ENCODE assay signal across 12 cellular contexts in genomic region chr19:29662278-29662603, GRCh38. TPM values are rescaled to one million over a fixed set of nuclear protein-coding genes. Genes with fewer than 3 reads are reported as not detected.
DNase-seq lines count a peak whose midpoint lies in the region; ATAC-seq and TF ChIP-seq lines count a peak whose summit lies in the region.
"Had no signal": no experiment of that assay in that cellular context is flagged by ENCODE, and none has a peak within 500 bp of the region (broad histone marks: within the 10 kb centered on the region; RNA-seq: fewer than 3 reads in every experiment).

No MANE protein-coding gene starts in this region.

- no peaks in the 10 kb centered on the region for H3K9me3 Mint-ChIP-seq in neural progenitor cell
- H3K9me3 Mint-ChIP-seq in Calu3 (ENCODE audit: low read depth, unreplicated experiment) = no peaks in the 10 kb centered on the region
- H3K9me3 Mint-ChIP-seq: activated T-cell treated with anti-CD3 and anti-CD28 coated beads, Interleukin-2, amount 50 U/mL, for 4 hours; naive B cell had no signal

- H3K4me3 ChIP-seq in fibroblast of lung (replicated peaks in 1 of 4; ENCODE audit: control extremely low read depth in 1 of 4, insufficient read depth in 1 of 4, low read depth in 3 of 4, low read length in 4 of 4) = peak overlapping the region; percentile 33 to 55 (median 40)
- no peak overlapping the region for H3K4me3 ChIP-seq in neural progenitor cell
- H3K4me3 ChIP-seq in aorta (ENCODE audit: low read length in 2 of 2) = no peak overlapping the region
- H3K4me3 ChIP-seq: SK-N-MC had no signal

- H3K9ac ChIP-seq in fibroblast of lung (ENCODE audit: insufficient read depth, low read length) (peak overlapping the region; percentile 45), neural progenitor cell (no peak overlapping the region)

- intact Hi-C loops in Right ventricle myocardium inferior (cut with DNase I) = loop anchor here (10.0 kb wide), 1 partner anchor 447 kb away; the partner anchor contains the start of gene UQCRFS1
- intact Hi-C loops in cardiac septum (cut with DNase I) = loop anchor here (2.0 kb wide), 1 partner anchor 17 kb away; no protein-coding TSS in a partner anchor
- intact Hi-C loops in aorta (cut with DNase I) = loop anchor here in 1 of 2 donors (2.0 to 5.0 kb wide), 2 partner anchors 55 kb away; partner anchors contain the start of genes C19orf12 and POP4
- intact Hi-C loops in Calu3 (cut with micrococcal nuclease; ENCODE audit: unreplicated experiment) = no loop called here

- H3K4me3 Mint-ChIP-seq in neural progenitor cell (no peak overlapping the region), Calu3 (ENCODE audit: low read depth, unreplicated experiment) (no peak overlapping the region)

- BruUV-seq in Calu3 (replicated peaks; lab: Mats Ljungman, UMichigan) = no TSS peak

- CTCF ChIA-PET in Calu3 (lab: Charles Lee) = interaction anchor here (0.9 kb wide), 1 partner anchor 9 kb away, joined by 5 read pairs; no protein-coding TSS in a partner anchor

- 5 to 6% methylated on average over 1 of the region's 1 CpG for WGBS in aorta, 2 donors

- H3K9me3 ChIP-seq in fibroblast of lung (ENCODE audit: control insufficient read depth, insufficient read depth, low read depth, low read length) (no peaks in the 10 kb centered on the region), neural progenitor cell (ENCODE audit: low read depth) (no peaks in the 10 kb centered on the region), aorta (ENCODE audit: control insufficient read depth, low read length) (no peaks in the 10 kb centered on the region)

- H3K4me1 Mint-ChIP-seq in neural progenitor cell = peaks cover 36% of the 10 kb centered on the region
- no peaks in the 10 kb centered on the region for H3K4me1 Mint-ChIP-seq in Calu3 (ENCODE audit: low read depth, unreplicated experiment)

- H3K27ac ChIP-seq in fibroblast of lung (ENCODE audit: insufficient read depth, low read length) = peak overlapping the region; percentile 92
- H3K27ac ChIP-seq in neural progenitor cell = no peak overlapping the region
- H3K27ac ChIP-seq in aorta (ENCODE audit: low read depth in 1 of 2, low read length in 2 of 2) = peak overlapping the region; percentile 94 to 96
- H3K27ac ChIP-seq: SK-N-MC had no signal

- ATAC-seq in Right ventricle myocardium inferior (peak; percentile 0), aorta (ENCODE audit: low FRiP score) (no peak)
- ATAC-seq: activated T-cell treated with anti-CD3 and anti-CD28 coated beads, Interleukin-2, amount 50 U/mL, for 4 hours had no signal

- no peak for TF ChIP-seq CTCF in fibroblast of lung (conservative IDR thresholded peaks at IDR 0.05 in 1 of 2, IDR thresholded peaks at IDR 0.05 in 1 of 2; ENCODE audit: low read depth in 1 of 2, low read length in 2 of 2)
- no peak for TF ChIP-seq CTCF in neural progenitor cell (IDR thresholded peaks at IDR 0.05)
- no peak for TF ChIP-seq CTCF in Calu3 (IDR thresholded peaks at IDR 0.05; ENCODE audit: unreplicated experiment)

- DNase-seq in Right ventricle myocardium inferior (ENCODE audit: missing footprints) (no peak), cardiac septum (ENCODE audit: low spot score) (no peak), fibroblast of lung (ENCODE audit: low read depth in 2 of 2) (no peak), neural progenitor cell (ENCODE audit: low spot score) (no peak), aorta (no peak), NCI-H2196 (lab: John Stamatoyannopoulos, UW; ENCODE audit: unreplicated experiment) (no peak), Calu3 (no peak), NCI-H2107 treated with DMSO at 0.1 percent for 48 hours (lab: John Stamatoyannopoulos, UW; ENCODE audit: unreplicated experiment) (no peak)
- DNase-seq: activated T-cell treated with anti-CD3 and anti-CD28 coated beads, Interleukin-2, amount 50 U/mL, for 4 hours; naive B cell; NCI-H2081 had no signal

- H3K36me3 ChIP-seq in fibroblast of lung (ENCODE audit: control insufficient read depth, insufficient read depth, low read length) (no peaks in the 10 kb centered on the region), neural progenitor cell (no peaks in the 10 kb centered on the region), aorta (ENCODE audit: control insufficient read depth in 1 of 2, insufficient read depth in 2 of 2, low read length in 1 of 2) (no peaks in the 10 kb centered on the region)

- H3K4me1 ChIP-seq in fibroblast of lung (ENCODE audit: control insufficient read depth, extremely low read depth, insufficient read depth, low read length) (peaks cover 16% of the 10 kb centered on the region), neural progenitor cell (peaks cover 8% of the 10 kb centered on the region), aorta (ENCODE audit: control insufficient read depth in 1 of 2, insufficient read depth in 2 of 2, low read length in 2 of 2) (peaks cover 0 to 2% of the 10 kb centered on the region in 2 donors)

- peaks cover 21% of the 10 kb centered on the region for H3K27me3 Mint-ChIP-seq in neural progenitor cell (ENCODE audit: insufficient read depth, low read depth)
- H3K27me3 Mint-ChIP-seq in Calu3 (ENCODE audit: unreplicated experiment) = no peaks in the 10 kb centered on the region

- no peaks in the 10 kb centered on the region for H4K20me1 ChIP-seq in fibroblast of lung (ENCODE audit: control insufficient read depth, extremely low read depth, insufficient read depth, low read length)
- H4K20me1 ChIP-seq in neural progenitor cell (ENCODE audit: low read depth) = peaks cover 8% of the 10 kb centered on the region

- peaks cover 8% of the 10 kb centered on the region for H3K79me2 ChIP-seq in fibroblast of lung (ENCODE audit: control insufficient read depth, insufficient read depth, low read length)
- H3K79me2 ChIP-seq in neural progenitor cell (ENCODE audit: low read depth) = no peaks in the 10 kb centered on the region

- H3K4me2 ChIP-seq in fibroblast of lung (ENCODE audit: extremely low read depth, insufficient read depth, low read length) (peak overlapping the region; percentile 92), neural progenitor cell (no peak overlapping the region)

- H3K27me3 ChIP-seq in fibroblast of lung (ENCODE audit: control insufficient read depth, insufficient read depth, low read length) (no peaks in the 10 kb centered on the region), neural progenitor cell (peaks cover 52% of the 10 kb centered on the region), aorta (ENCODE audit: control insufficient read depth in 1 of 2, insufficient read depth in 2 of 2, low read length in 1 of 2) (no peaks in the 10 kb centered on the region)

- peaks cover 15% of the 10 kb centered on the region for H3F3A ChIP-seq in neural progenitor cell (ENCODE audit: low read depth)

- peak overlapping the region; percentile 85 for H3K27ac Mint-ChIP-seq in neural progenitor cell
- H3K27ac Mint-ChIP-seq in Calu3 (ENCODE audit: unreplicated experiment) = no peak overlapping the region
- H3K27ac Mint-ChIP-seq: naive B cell had no signal

- peak overlapping the region; percentile 60 for H2AFZ ChIP-seq in fibroblast of lung (ENCODE audit: low read length)
- H2AFZ ChIP-seq in neural progenitor cell (replicated peaks) = no peak overlapping the region

- no peaks in the 10 kb centered on the region for H3K36me3 Mint-ChIP-seq in neural progenitor cell
- peaks cover 8% of the 10 kb centered on the region for H3K36me3 Mint-ChIP-seq in Calu3 (ENCODE audit: insufficient read depth, unreplicated experiment)
- H3K36me3 Mint-ChIP-seq: naive B cell had no signal

RNA-seq across cellular contexts. Expression of gene PLEKHF1, which starts 3.0 kb away (rescaled TPM):
- 43.6 TPM for total RNA-seq in Right ventricle myocardium inferior
- total RNA-seq in cardiac septum = 9.5 TPM
- total RNA-seq in fibroblast of lung = 50.1 and 72.5 TPM in 2 replicates
- polyA plus RNA-seq in fibroblast of lung = 5.2 and 7.7 TPM in 2 replicates
- 8.6 and 15.4 TPM in 2 replicates for polyA plus RNA-seq in fibroblast of lung (2012)
- 11.3 and 23.3 TPM in 2 replicates for polyA minus RNA-seq in fibroblast of lung (ENCODE audit: low replicate concordance)
- 1.2 and 1.4 TPM in 2 replicates for total RNA-seq in neural progenitor cell (ENCODE audit: low replicate concordance)
- total RNA-seq in aorta = 10 to 100 TPM; 10.8 to 17.5 TPM
- 10 to 100 TPM in 1 of 2 donors, 1 to 10 TPM in 1; 9.9 to 17.2 TPM for polyA plus RNA-seq in aorta
- 2.4 and 2.9 TPM in 2 replicates for total RNA-seq in Calu3 (2022)

RNA-seq across cellular contexts. Expression of gene C19orf12, which starts 52.8 kb away (rescaled TPM):
- total RNA-seq in Right ventricle myocardium inferior (64.2 TPM), cardiac septum (38.0 TPM), fibroblast of lung (23.1 and 26.8 TPM in 2 replicates), neural progenitor cell (ENCODE audit: low replicate concordance) (27.5 and 28.2 TPM in 2 replicates), aorta (10 to 100 TPM; 26.4 to 32.8 TPM), Calu3 (2022) (15.4 and 17.5 TPM in 2 replicates)
- polyA plus RNA-seq in fibroblast of lung (18.0 and 25.4 TPM in 2 replicates), aorta (10 to 100 TPM; 14.3 to 19.5 TPM)
- polyA plus RNA-seq in fibroblast of lung (2012) = 20.5 and 25.4 TPM in 2 replicates
- 12.0 and 21.6 TPM in 2 replicates for polyA minus RNA-seq in fibroblast of lung (ENCODE audit: low replicate concordance)

RNA-seq across cellular contexts. Expression of gene POP4, which starts 56.2 kb away (rescaled TPM):
- total RNA-seq in Right ventricle myocardium inferior (58.0 TPM), cardiac septum (47.8 TPM), fibroblast of lung (68.1 and 77.1 TPM in 2 replicates), neural progenitor cell (ENCODE audit: low replicate concordance) (41.0 and 77.8 TPM in 2 replicates), aorta (10 to 100 TPM; 34.2 to 39.2 TPM), Calu3 (2022) (72.9 and 77.9 TPM in 2 replicates)
- polyA plus RNA-seq in fibroblast of lung (102 and 122 TPM in 2 replicates), aorta (10 to 100 TPM; 66.1 to 72.5 TPM)
- 69.5 and 91.4 TPM in 2 replicates for polyA plus RNA-seq in fibroblast of lung (2012)
- 19.0 and 34.0 TPM in 2 replicates for polyA minus RNA-seq in fibroblast of lung (ENCODE audit: low replicate concordance)

Comparison
In these comparisons a context has a peak if more than half of its experiments do, and no peak if none do; other contexts are left out.
1. H3K4me3 ChIP-seq: peak in fibroblast of lung (4 of 4); none in neural progenitor cell (single experiment) and aorta (0 of 2).